Comparison of ENCODE assay signal across 1 cellular context in the genomic region with DNA sequence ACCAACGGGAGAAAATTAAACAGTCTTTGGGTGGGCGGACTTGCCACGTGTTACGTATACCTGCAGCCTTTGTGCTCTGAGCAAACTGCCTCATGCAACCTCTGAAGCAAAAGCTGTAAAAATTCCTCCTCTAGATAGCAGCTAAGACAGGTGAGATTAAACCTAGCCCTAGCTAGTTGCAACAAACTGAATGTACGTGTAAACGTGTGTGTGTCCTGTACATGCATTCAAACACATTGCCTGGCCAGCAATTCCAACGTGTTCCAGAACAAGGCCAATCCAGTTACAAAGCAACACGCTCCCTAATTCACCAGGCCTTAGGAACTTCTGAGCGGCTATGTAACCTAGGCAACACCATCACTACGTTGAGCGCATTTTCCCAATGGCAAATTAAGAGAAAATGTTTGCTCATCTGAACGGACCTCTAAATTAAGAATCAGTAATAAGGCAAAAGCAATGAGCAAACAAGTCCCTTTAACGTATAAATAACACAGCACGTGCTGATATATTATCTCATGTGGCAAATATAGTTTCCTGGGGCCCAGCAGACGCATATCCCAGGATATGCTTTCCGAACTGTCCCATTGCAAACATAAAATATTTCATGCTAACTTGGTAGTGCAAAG.
A peak's percentile ranks its signal among the peaks of the same experiment; 100 is the strongest.
TF ChIP-seq lines count a peak whose summit lies in the region.

No MANE protein-coding gene starts in this region.

TF ChIP-seq in K562, 482 proteins besides CTCF, POLR2A, EP300 and RAD21 (continued from another document and continues in another):
- TF ChIP-seq CBX8 (IDR thresholded peaks at IDR 0.05; ENCODE audit: borderline replicate concordance, extremely low read depth, low read depth, low read length, poor library complexity, severe bottlenecking) (no peak), NFIC (IDR thresholded peaks at IDR 0.05) (no peak), CBFB (CRISPR knock-in tag; IDR thresholded peaks at IDR 0.05) (no peak), ZNF431 (CRISPR knock-in tag; IDR thresholded peaks at IDR 0.05) (no peak), MAFF (IDR thresholded peaks at IDR 0.05; ENCODE audit: low read length) (no peak), ZSCAN29 (IDR thresholded peaks at IDR 0.05) (peak; percentile 29; the same call in 1 of the 2 replicates), HLTF (IDR thresholded peaks at IDR 0.05) (no peak), ZNF324 (CRISPR knock-in tag; IDR thresholded peaks at IDR 0.05) (no peak), COPS2 (conservative IDR thresholded peaks at IDR 0.05) (no peak), ILK (tag; IDR thresholded peaks at IDR 0.05; ENCODE audit: borderline replicate concordance, low read depth) (no peak), TCFL5 (CRISPR knock-in tag; conservative IDR thresholded peaks at IDR 0.05) (no peak), KDM4B (IDR thresholded peaks at IDR 0.05; ENCODE audit: borderline replicate concordance in 2 of 2, low read depth in 1 of 2) (no peak), ZNF174 (CRISPR knock-in tag; IDR thresholded peaks at IDR 0.05) (no peak), IFI16 (CRISPR knock-in tag; IDR thresholded peaks at IDR 0.05) (no peak), TAF15 (IDR thresholded peaks at IDR 0.05; ENCODE audit: low read depth, low read length) (no peak), HMGN3 (IDR thresholded peaks at IDR 0.05; ENCODE audit: borderline replicate concordance, extremely low read depth, insufficient read length, low read depth, low read length) (no peak), RBM22 (IDR thresholded peaks at IDR 0.05; ENCODE audit: low read depth, low read length, poor library complexity, severe bottlenecking) (no peak), SRSF9 (IDR thresholded peaks at IDR 0.05; ENCODE audit: borderline replicate concordance, low read depth, low read length) (no peak), MTA2 (IDR thresholded peaks at IDR 0.05; ENCODE audit: low read depth) (no peak), HNRNPH1 (optimal IDR thresholded peaks at IDR 0.05; ENCODE audit: low read depth, low read length) (no peak), SIX5 (IDR thresholded peaks at IDR 0.05; ENCODE audit: borderline replicate concordance in 1 of 2, insufficient read depth in 1 of 2, low read depth in 1 of 2, low read length in 2 of 2) (no peak), KLF1 (tag; IDR thresholded peaks at IDR 0.05) (no peak), ARNT (IDR thresholded peaks at IDR 0.05) (no peak), HNRNPUL1 (IDR thresholded peaks at IDR 0.05; ENCODE audit: low read length) (no peak), SNRNP70 (optimal IDR thresholded peaks at IDR 0.05; ENCODE audit: low read depth, low read length) (no peak), NR3C1 (CRISPR knock-in tag; IDR thresholded peaks at IDR 0.05) (no peak), ATF1 (CRISPR knock-in tag; IDR thresholded peaks at IDR 0.05) (no peak), ATF1 (tag; IDR thresholded peaks at IDR 0.05) (no peak), ZNF316 (IDR thresholded peaks at IDR 0.05) (no peak), CHD1 (IDR thresholded peaks at IDR 0.05; ENCODE audit: low read length) (no peak), GABPA (tag; conservative IDR thresholded peaks at IDR 0.05; ENCODE audit: low read depth) (no peak), ZFX (CRISPR knock-in tag; IDR thresholded peaks at IDR 0.05) (peak; percentile 38; the same call in 1 of the 2 replicates), ZNF79 (CRISPR knock-in tag; IDR thresholded peaks at IDR 0.05; ENCODE audit: low read depth) (no peak), MIER1 (IDR thresholded peaks at IDR 0.05; ENCODE audit: low read depth) (no peak), HNRNPL (IDR thresholded peaks at IDR 0.05; ENCODE audit: low read depth, low read length) (no peak), ETV5 (CRISPR knock-in tag; IDR thresholded peaks at IDR 0.05; ENCODE audit: low read depth) (no peak), NCOA1 (IDR thresholded peaks at IDR 0.05; ENCODE audit: low read depth) (no peak), TRIM24 (IDR thresholded peaks at IDR 0.05) (no peak), SP1 (CRISPR knock-in tag; IDR thresholded peaks at IDR 0.05) (no peak), HDAC1 (IDR thresholded peaks at IDR 0.05) (peak in 1 of 2 experiments; percentile 60; a peak in 2 of 4 replicates), RBM25 (IDR thresholded peaks at IDR 0.05; ENCODE audit: low read depth, low read length, severe bottlenecking) (no peak)
- TF ChIP-seq, protein P1, sequence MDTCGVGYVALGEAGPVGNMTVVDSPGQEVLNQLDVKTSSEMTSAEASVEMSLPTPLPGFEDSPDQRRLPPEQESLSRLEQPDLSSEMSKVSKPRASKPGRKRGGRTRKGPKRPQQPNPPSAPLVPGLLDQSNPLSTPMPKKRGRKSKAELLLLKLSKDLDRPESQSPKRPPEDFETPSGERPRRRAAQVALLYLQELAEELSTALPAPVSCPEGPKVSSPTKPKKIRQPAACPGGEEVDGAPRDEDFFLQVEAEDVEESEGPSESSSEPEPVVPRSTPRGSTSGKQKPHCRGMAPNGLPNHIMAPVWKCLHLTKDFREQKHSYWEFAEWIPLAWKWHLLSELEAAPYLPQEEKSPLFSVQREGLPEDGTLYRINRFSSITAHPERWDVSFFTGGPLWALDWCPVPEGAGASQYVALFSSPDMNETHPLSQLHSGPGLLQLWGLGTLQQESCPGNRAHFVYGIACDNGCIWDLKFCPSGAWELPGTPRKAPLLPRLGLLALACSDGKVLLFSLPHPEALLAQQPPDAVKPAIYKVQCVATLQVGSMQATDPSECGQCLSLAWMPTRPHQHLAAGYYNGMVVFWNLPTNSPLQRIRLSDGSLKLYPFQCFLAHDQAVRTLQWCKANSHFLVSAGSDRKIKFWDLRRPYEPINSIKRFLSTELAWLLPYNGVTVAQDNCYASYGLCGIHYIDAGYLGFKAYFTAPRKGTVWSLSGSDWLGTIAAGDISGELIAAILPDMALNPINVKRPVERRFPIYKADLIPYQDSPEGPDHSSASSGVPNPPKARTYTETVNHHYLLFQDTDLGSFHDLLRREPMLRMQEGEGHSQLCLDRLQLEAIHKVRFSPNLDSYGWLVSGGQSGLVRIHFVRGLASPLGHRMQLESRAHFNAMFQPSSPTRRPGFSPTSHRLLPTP (IDR thresholded peaks at IDR 0.05; ENCODE audit: borderline replicate concordance, extremely low read depth, insufficient read length) = no peak
- TF ChIP-seq, protein P2, sequence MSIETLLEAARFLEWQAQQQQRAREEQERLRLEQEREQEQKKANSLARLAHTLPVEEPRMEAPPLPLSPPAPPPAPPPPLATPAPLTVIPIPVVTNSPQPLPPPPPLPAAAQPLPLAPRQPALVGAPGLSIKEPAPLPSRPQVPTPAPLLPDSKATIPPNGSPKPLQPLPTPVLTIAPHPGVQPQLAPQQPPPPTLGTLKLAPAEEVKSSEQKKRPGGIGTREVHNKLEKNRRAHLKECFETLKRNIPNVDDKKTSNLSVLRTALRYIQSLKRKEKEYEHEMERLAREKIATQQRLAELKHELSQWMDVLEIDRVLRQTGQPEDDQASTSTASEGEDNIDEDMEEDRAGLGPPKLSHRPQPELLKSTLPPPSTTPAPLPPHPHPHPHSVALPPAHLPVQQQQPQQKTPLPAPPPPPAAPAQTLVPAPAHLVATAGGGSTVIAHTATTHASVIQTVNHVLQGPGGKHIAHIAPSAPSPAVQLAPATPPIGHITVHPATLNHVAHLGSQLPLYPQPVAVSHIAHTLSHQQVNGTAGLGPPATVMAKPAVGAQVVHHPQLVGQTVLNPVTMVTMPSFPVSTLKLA (conservative IDR thresholded peaks at IDR 0.05) = peak; percentile 50 to 65
- TF ChIP-seq, protein P3, sequence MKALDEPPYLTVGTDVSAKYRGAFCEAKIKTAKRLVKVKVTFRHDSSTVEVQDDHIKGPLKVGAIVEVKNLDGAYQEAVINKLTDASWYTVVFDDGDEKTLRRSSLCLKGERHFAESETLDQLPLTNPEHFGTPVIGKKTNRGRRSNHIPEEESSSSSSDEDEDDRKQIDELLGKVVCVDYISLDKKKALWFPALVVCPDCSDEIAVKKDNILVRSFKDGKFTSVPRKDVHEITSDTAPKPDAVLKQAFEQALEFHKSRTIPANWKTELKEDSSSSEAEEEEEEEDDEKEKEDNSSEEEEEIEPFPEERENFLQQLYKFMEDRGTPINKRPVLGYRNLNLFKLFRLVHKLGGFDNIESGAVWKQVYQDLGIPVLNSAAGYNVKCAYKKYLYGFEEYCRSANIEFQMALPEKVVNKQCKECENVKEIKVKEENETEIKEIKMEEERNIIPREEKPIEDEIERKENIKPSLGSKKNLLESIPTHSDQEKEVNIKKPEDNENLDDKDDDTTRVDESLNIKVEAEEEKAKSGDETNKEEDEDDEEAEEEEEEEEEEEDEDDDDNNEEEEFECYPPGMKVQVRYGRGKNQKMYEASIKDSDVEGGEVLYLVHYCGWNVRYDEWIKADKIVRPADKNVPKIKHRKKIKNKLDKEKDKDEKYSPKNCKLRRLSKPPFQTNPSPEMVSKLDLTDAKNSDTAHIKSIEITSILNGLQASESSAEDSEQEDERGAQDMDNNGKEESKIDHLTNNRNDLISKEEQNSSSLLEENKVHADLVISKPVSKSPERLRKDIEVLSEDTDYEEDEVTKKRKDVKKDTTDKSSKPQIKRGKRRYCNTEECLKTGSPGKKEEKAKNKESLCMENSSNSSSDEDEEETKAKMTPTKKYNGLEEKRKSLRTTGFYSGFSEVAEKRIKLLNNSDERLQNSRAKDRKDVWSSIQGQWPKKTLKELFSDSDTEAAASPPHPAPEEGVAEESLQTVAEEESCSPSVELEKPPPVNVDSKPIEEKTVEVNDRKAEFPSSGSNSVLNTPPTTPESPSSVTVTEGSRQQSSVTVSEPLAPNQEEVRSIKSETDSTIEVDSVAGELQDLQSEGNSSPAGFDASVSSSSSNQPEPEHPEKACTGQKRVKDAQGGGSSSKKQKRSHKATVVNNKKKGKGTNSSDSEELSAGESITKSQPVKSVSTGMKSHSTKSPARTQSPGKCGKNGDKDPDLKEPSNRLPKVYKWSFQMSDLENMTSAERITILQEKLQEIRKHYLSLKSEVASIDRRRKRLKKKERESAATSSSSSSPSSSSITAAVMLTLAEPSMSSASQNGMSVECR (CRISPR knock-in tag; IDR thresholded peaks at IDR 0.05) = no peak
- TF ChIP-seq, protein P4, sequence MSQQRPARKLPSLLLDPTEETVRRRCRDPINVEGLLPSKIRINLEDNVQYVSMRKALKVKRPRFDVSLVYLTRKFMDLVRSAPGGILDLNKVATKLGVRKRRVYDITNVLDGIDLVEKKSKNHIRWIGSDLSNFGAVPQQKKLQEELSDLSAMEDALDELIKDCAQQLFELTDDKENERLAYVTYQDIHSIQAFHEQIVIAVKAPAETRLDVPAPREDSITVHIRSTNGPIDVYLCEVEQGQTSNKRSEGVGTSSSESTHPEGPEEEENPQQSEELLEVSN (IDR thresholded peaks at IDR 0.05; ENCODE audit: borderline replicate concordance in 1 of 2, extremely low read depth in 1 of 2, insufficient read depth in 1 of 2, insufficient read length in 1 of 2, low read depth in 1 of 2, low read length in 1 of 2, poor library complexity in 1 of 2, severe bottlenecking in 1 of 2) = peak in 1 of 2 experiments; percentile 11
- TF ChIP-seq, protein P5, sequence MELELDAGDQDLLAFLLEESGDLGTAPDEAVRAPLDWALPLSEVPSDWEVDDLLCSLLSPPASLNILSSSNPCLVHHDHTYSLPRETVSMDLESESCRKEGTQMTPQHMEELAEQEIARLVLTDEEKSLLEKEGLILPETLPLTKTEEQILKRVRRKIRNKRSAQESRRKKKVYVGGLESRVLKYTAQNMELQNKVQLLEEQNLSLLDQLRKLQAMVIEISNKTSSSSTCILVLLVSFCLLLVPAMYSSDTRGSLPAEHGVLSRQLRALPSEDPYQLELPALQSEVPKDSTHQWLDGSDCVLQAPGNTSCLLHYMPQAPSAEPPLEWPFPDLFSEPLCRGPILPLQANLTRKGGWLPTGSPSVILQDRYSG (tag; conservative IDR thresholded peaks at IDR 0.05; ENCODE audit: low read depth) = no peak
- TF ChIP-seq, protein P6, sequence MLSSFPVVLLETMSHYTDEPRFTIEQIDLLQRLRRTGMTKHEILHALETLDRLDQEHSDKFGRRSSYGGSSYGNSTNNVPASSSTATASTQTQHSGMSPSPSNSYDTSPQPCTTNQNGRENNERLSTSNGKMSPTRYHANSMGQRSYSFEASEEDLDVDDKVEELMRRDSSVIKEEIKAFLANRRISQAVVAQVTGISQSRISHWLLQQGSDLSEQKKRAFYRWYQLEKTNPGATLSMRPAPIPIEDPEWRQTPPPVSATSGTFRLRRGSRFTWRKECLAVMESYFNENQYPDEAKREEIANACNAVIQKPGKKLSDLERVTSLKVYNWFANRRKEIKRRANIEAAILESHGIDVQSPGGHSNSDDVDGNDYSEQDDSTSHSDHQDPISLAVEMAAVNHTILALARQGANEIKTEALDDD (IDR thresholded peaks at IDR 0.05) = no peak
- TF ChIP-seq, protein P7, sequence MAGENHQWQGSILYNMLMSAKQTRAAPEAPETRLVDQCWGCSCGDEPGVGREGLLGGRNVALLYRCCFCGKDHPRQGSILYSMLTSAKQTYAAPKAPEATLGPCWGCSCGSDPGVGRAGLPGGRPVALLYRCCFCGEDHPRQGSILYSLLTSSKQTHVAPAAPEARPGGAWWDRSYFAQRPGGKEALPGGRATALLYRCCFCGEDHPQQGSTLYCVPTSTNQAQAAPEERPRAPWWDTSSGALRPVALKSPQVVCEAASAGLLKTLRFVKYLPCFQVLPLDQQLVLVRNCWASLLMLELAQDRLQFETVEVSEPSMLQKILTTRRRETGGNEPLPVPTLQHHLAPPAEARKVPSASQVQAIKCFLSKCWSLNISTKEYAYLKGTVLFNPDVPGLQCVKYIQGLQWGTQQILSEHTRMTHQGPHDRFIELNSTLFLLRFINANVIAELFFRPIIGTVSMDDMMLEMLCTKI (IDR thresholded peaks at IDR 0.05; ENCODE audit: partially characterized antibody) = no peak
- TF ChIP-seq, protein P8, sequence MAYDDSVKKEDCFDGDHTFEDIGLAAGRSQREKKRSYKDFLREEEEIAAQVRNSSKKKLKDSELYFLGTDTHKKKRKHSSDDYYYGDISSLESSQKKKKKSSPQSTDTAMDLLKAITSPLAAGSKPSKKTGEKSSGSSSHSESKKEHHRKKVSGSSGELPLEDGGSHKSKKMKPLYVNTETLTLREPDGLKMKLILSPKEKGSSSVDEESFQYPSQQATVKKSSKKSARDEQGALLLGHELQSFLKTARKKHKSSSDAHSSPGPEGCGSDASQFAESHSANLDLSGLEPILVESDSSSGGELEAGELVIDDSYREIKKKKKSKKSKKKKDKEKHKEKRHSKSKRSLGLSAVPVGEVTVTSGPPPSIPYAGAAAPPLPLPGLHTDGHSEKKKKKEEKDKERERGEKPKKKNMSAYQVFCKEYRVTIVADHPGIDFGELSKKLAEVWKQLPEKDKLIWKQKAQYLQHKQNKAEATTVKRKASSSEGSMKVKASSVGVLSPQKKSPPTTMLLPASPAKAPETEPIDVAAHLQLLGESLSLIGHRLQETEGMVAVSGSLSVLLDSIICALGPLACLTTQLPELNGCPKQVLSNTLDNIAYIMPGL (CRISPR knock-in tag; IDR thresholded peaks at IDR 0.05) = no peak
- TF ChIP-seq, protein P9, sequence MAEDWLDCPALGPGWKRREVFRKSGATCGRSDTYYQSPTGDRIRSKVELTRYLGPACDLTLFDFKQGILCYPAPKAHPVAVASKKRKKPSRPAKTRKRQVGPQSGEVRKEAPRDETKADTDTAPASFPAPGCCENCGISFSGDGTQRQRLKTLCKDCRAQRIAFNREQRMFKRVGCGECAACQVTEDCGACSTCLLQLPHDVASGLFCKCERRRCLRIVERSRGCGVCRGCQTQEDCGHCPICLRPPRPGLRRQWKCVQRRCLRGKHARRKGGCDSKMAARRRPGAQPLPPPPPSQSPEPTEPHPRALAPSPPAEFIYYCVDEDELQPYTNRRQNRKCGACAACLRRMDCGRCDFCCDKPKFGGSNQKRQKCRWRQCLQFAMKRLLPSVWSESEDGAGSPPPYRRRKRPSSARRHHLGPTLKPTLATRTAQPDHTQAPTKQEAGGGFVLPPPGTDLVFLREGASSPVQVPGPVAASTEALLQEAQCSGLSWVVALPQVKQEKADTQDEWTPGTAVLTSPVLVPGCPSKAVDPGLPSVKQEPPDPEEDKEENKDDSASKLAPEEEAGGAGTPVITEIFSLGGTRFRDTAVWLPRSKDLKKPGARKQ (CRISPR knock-in tag; IDR thresholded peaks at IDR 0.05) = no peak
